In genomic region chr2:152176113-152176714, GRCh38 we compare ENCODE assay signal across 8 cellular contexts. TPM values are rescaled to one million over a fixed set of nuclear protein-coding genes. Genes with fewer than 3 reads are reported as not detected.
DNase-seq lines count a peak whose midpoint lies in the region; ATAC-seq, FAIRE-seq and TF ChIP-seq lines count a peak whose summit lies in the region.

No MANE protein-coding gene starts in this region.

- H3K4me3 ChIP-seq in astrocyte of the cerebellum (ENCODE audit: low read depth, low read length) (peak overlapping the region; percentile 95), kidney epithelial cell (ENCODE audit: low read depth, low read length) (peak overlapping the region; percentile 85)

- FAIRE-seq in HTR-8/SVneo (lab: Jason Lieb, UNC) = no peak

- in situ Hi-C loops in astrocyte of the cerebellum (cut with HindIII; ENCODE audit: low sequenced_read_pairs) = loop anchor here (25.0 kb wide), 1 partner anchor 436 kb away; no protein-coding TSS in a partner anchor

- DNase-seq in DMS114 treated with DMSO at 0.1 percent for 48 hours (lab: John Stamatoyannopoulos, UW; ENCODE audit: unreplicated experiment) = peak; percentile 22
- peak; percentile 26 for DNase-seq in HTR-8/SVneo (ENCODE audit: insufficient read length, low spot score)
- no peak for DNase-seq in astrocyte of the cerebellum (ENCODE audit: low read depth)
- no peak for DNase-seq in kidney epithelial cell (ENCODE audit: low read depth)
- no peak for DNase-seq in NK-92 treated with Interleukin-12 subunit alpha and Interleukin-12 subunit beta, amount 100 ng/mL, for 24 hours (lab: John Stamatoyannopoulos, UW)
- no peak for DNase-seq in activated CD4-positive, CD25-positive, alpha-beta regulatory T cell (lab: John Stamatoyannopoulos, UW)

- H3K36me3 ChIP-seq in kidney epithelial cell (ENCODE audit: control insufficient read depth, insufficient read depth, low read length) = no peaks in the 10 kb centered on the region

- H3K27me3 ChIP-seq in kidney epithelial cell (ENCODE audit: control insufficient read depth, insufficient read depth, low read length) = no peaks in the 10 kb centered on the region

- peak; percentile 14 for ATAC-seq in GM21390 (IDR thresholded peaks at IDR 0.05; ENCODE audit: unreplicated experiment)

- H3K27ac ChIP-seq in temporal lobe (ENCODE audit: low read depth, low read length) = peak overlapping the region; percentile 92

- TF ChIP-seq CTCF in astrocyte of the cerebellum (IDR thresholded peaks at IDR 0.05; ENCODE audit: low read depth, low read length, missing control alignments) (no peak), kidney epithelial cell (IDR thresholded peaks at IDR 0.05; ENCODE audit: insufficient read depth, low read length, poor library complexity, severe bottlenecking) (no peak)

RNA-seq across cellular contexts. Expression of gene STAM2, which starts 0.7 kb away (rescaled TPM):
- 25.7 and 32.2 TPM in 2 replicates for total RNA-seq in kidney epithelial cell
- total RNA-seq in temporal lobe = 41.6 TPM

Comparison
In these comparisons a context has a peak if more than half of its experiments do, and no peak if none do; other contexts are left out.
1. DNase-seq: peak in DMS114 treated with DMSO at 0.1 percent for 48 hours (single experiment) and HTR-8/SVneo (single experiment); none in astrocyte of the cerebellum (single experiment), kidney epithelial cell (single experiment), NK-92 treated with Interleukin-12 subunit alpha and Interleukin-12 subunit beta, amount 100 ng/mL, for 24 hours (single experiment) and activated CD4-positive, CD25-positive, alpha-beta regulatory T cell (0 of 4).